In the genomic region with DNA sequence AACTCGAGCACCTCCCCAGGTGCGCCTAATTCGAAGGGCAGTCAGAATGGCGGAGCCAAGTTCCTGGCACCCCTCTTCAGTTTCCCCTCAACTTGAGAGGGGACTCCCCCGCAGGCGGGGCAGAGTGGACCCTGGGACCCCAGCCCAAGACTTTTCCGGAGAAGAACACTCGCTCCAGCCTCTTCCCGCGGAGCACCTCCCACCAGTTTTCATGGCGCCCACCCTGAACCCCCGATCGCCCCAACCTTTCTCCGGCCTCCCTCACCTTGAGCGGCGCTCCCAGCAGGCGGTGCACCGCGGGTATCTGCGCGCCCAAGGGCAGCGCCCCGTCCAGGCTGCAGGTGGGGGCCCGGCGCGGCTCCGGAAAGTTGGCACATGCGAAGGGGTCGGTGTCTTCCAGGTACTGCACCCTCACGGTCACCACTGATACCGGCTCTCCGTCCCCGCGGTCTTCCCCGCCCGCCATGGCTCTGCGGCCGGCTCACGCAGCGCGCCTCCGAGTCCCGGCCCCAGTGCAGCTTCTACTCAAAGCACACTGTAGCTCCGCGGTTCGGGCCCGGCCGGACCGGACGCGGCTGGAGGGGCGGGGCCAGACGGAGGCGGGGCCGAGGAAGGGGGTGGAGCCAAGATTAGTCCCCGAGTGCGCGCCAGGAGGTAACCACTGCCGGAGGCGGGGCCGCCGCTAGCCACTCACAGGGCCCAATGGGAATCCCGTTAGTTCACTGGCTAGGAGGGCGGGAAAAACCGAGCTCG, we compare ENCODE assay signal across 8 cellular contexts. TPM values are rescaled to one million over a fixed set of nuclear protein-coding genes. Genes with fewer than 3 reads are reported as not detected.
DNase-seq lines count a peak whose midpoint lies in the region; ATAC-seq and TF ChIP-seq lines count a peak whose summit lies in the region.

A gene (minus strand): TSS at position 537 of the 753 bp plus-strand sequence. CDS start 71 bp downstream, at position 466.

- H3K36me3 ChIP-seq in KOPT-K1 (ENCODE audit: insufficient read depth, low read length): no peaks in the 10 kb centered on the region
- H3K36me3 ChIP-seq in Peyer's patch: no peaks in the 10 kb centered on the region
- H3K36me3 ChIP-seq in muscle layer of colon (ENCODE audit: insufficient read depth, low read length): no peaks in the 10 kb centered on the region

- no peaks in the 10 kb centered on the region for H3K9me3 ChIP-seq in KOPT-K1 (ENCODE audit: insufficient read depth, low read length, poor library complexity, severe bottlenecking)
- no peaks in the 10 kb centered on the region for H3K9me3 ChIP-seq in Peyer's patch
- H3K9me3 ChIP-seq in muscle layer of colon (ENCODE audit: low read length): no peaks in the 10 kb centered on the region

- H3K4me1 ChIP-seq in Peyer's patch (peaks cover 5 to 58% (median 35%) of the 10 kb centered on the region in 4 donors), muscle layer of colon (ENCODE audit: insufficient read depth, low read length) (peaks cover 35% of the 10 kb centered on the region)

- DNase-seq in DMS79 (lab: John Stamatoyannopoulos, UW): peak; percentile 79
- DNase-seq in Peyer's patch: peak; percentile 98 to 100 (median 99)
- DNase-seq in activated T-cell treated with anti-CD3 and anti-CD28 coated beads, Interleukin-2, amount 50 U/mL, for 4 hours: peak; percentile 94
- peak; percentile 98 for DNase-seq in erythroblast (lab: John Stamatoyannopoulos, UW)
- peak; percentile 90 to 93 for DNase-seq in stimulated activated CD8-positive, alpha-beta memory T cell treated with anti-CD3 and anti-CD28 coated beads, Interleukin-7, amount 100 ng/mL, for 1 hour (ENCODE audit: low read depth in 2 of 2)

- H3K4me1 Mint-ChIP-seq in activated T-cell treated with anti-CD3 and anti-CD28 coated beads, Interleukin-2, amount 50 U/mL, for 4 hours (ENCODE audit: low read depth): peaks cover 49% of the 10 kb centered on the region

- H3K9ac ChIP-seq in muscle layer of colon (ENCODE audit: low read length): peak within 1 kb of the TSS; percentile 19

- no peaks in the 10 kb centered on the region for H3K9me3 Mint-ChIP-seq in activated T-cell treated with anti-CD3 and anti-CD28 coated beads, Interleukin-2, amount 50 U/mL, for 4 hours

- H3K4me3 ChIP-seq in Peyer's patch (peak within 1 kb of the TSS; percentile 47 to 72 (median 66)), muscle layer of colon (ENCODE audit: low read depth in 1 of 2, low read length in 2 of 2) (peak within 1 kb of the TSS; percentile 73 to 82)

- ATAC-seq in GM21786 (IDR thresholded peaks at IDR 0.05; ENCODE audit: unreplicated experiment): peak; percentile 35
- ATAC-seq in activated T-cell treated with anti-CD3 and anti-CD28 coated beads, Interleukin-2, amount 50 U/mL, for 4 hours: peak; percentile 76 to 82

- H3K27me3 Mint-ChIP-seq in activated T-cell treated with anti-CD3 and anti-CD28 coated beads, Interleukin-2, amount 50 U/mL, for 4 hours (ENCODE audit: low read depth): peaks cover 9% of the 10 kb centered on the region

- H3K36me3 Mint-ChIP-seq in activated T-cell treated with anti-CD3 and anti-CD28 coated beads, Interleukin-2, amount 50 U/mL, for 4 hours (ENCODE audit: insufficient read depth): no peaks in the 10 kb centered on the region

- peak in 1 of 6 experiments; percentile 3 for TF ChIP-seq CTCF in Peyer's patch (IDR thresholded peaks at IDR 0.05)

- TF ChIP-seq POLR2A in Peyer's patch (IDR thresholded peaks at IDR 0.05): peak; percentile 66 to 86
- TF ChIP-seq POLR2A in erythroblast (IDR thresholded peaks at IDR 0.05; ENCODE audit: low read length): peak; percentile 70

- H3K27ac ChIP-seq in KOPT-K1 (ENCODE audit: low read depth, low read length, poor library complexity, severe bottlenecking) (peak within 1 kb of the TSS; percentile 61), Peyer's patch (peak within 1 kb of the TSS; percentile 85 to 90 (median 88)), muscle layer of colon (ENCODE audit: low read depth, low read length) (peak within 1 kb of the TSS; percentile 91)

- peak within 1 kb of the TSS; percentile 90 for H3K4me3 Mint-ChIP-seq in activated T-cell treated with anti-CD3 and anti-CD28 coated beads, Interleukin-2, amount 50 U/mL, for 4 hours

- H3K27me3 ChIP-seq in Peyer's patch: peaks cover 0 to 5% of the 10 kb centered on the region in 2 donors
- H3K27me3 ChIP-seq in muscle layer of colon (ENCODE audit: control insufficient read depth in 1 of 2, insufficient read depth in 2 of 2, low read length in 2 of 2): peaks cover 22 to 35% of the 10 kb centered on the region in 2 donors

RNA-seq across cellular contexts. Expression of the gene that starts here (rescaled TPM):
- 10 to 100 TPM; 13.3 to 64.4 (median 38.8) TPM for total RNA-seq in Peyer's patch
- total RNA-seq in activated T-cell treated with anti-CD3 and anti-CD28 coated beads, Interleukin-2, amount 50 U/mL, for 4 hours: 10 to 100 TPM; 64.0 to 86.6 (median 70.3) TPM

Comparison
In these comparisons a context has a peak if more than half of its experiments do, and no peak if none do; other contexts are left out.
1. Peak in every context shown above with its lines: DNase-seq, ATAC-seq, H3K4me3 ChIP-seq and H3K27ac ChIP-seq.